In the genomic region with DNA sequence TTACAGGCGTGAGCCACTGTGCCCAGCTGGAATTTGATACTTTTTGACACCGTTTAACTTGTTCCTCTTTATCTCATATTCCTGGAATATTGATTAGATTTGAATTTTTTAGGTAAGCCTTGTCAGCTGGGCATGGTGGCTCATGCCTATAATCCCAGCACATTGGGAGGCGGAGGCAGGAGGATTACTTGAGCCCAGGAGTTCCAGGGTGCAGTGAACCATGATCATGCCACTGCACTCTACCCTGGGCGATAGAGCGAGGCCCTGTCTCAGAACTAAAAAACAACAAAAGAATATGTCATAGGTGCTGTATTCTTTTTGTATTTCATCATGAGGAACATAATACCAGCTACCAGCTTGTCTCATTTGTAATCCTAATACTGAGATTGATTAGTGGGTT, we compare ENCODE assay signal across 19 cellular contexts.
DNase-seq lines count a peak whose midpoint lies in the region; ATAC-seq, FAIRE-seq and TF ChIP-seq lines count a peak whose summit lies in the region.
"Had no signal": no experiment of that assay in that cellular context is flagged by ENCODE, and none has a peak within 500 bp of the region (broad histone marks: within the 10 kb centered on the region; RNA-seq: fewer than 3 reads in every experiment).

No MANE protein-coding gene starts in this region.

- no peaks in the 10 kb centered on the region for H3K27me3 ChIP-seq in GM23338 (ENCODE audit: insufficient read depth)
- H3K27me3 ChIP-seq: BLaER1 treated with 17β-estradiol and CSF1 and Interleukin-3, amounts not matched to agents 10 nM and 100 nM had no signal

- TF ChIP-seq EP300 in A549 (IDR thresholded peaks at IDR 0.05) = no peak

- ATAC-seq in A549 = no peak
- ATAC-seq in GM23338 = no peak
- ATAC-seq in stimulated activated effector memory CD8-positive, alpha-beta T cell treated with anti-CD3 and anti-CD28 coated beads, Interleukin-12 subunit alpha, Interleukin-12 subunit beta, amount 100 ng/mL, for 72 hours = no peak

- H3K9me3 Mint-ChIP-seq in GM23338 = no peaks in the 10 kb centered on the region
- no peaks in the 10 kb centered on the region for H3K9me3 Mint-ChIP-seq in stimulated activated effector memory CD8-positive, alpha-beta T cell treated with anti-CD3 and anti-CD28 coated beads, Interleukin-12 subunit alpha, Interleukin-12 subunit beta, amount 100 ng/mL, for 72 hours
- H3K9me3 Mint-ChIP-seq: CD4-positive, CD25-positive, alpha-beta regulatory T cell; CD8-positive, alpha-beta memory T cell had no signal

- H2AFZ ChIP-seq in GM23338 = no peak overlapping the region
- H2AFZ ChIP-seq: GM23248 had no signal

- H3K4me3 ChIP-seq in A549 (no peak overlapping the region), GM23338 (no peak overlapping the region)
- H3K4me3 ChIP-seq: BLaER1 treated with 17β-estradiol and CSF1 and Interleukin-3, amounts not matched to agents 10 nM and 100 nM had no signal

- no peak for FAIRE-seq in A549 (lab: Jason Lieb, UNC)
- FAIRE-seq: G401.6, GM12891, GM18507, H54 had no signal

- H3K27me3 Mint-ChIP-seq in GM23338 (ENCODE audit: insufficient read depth, low read depth, poor library complexity) = peaks cover 15% of the 10 kb centered on the region
- H3K27me3 Mint-ChIP-seq: B cell had no signal

- H3K4me3 Mint-ChIP-seq in GM23338 = no peak overlapping the region
- H3K4me3 Mint-ChIP-seq in stimulated activated effector memory CD8-positive, alpha-beta T cell treated with anti-CD3 and anti-CD28 coated beads, Interleukin-12 subunit alpha, Interleukin-12 subunit beta, amount 100 ng/mL, for 72 hours = no peak overlapping the region
- H3K4me3 Mint-ChIP-seq: B cell; CD4-positive, CD25-positive, alpha-beta regulatory T cell; CD8-positive, alpha-beta memory T cell had no signal

- H3K79me2 ChIP-seq in GM23338 (replicated peaks; ENCODE audit: insufficient read depth) = peaks cover 74% of the 10 kb centered on the region

- H3F3A ChIP-seq in GM23338 (replicated peaks; ENCODE audit: low read depth) = peaks cover 11% of the 10 kb centered on the region; the same call in 1 of the 2 replicates

- H3K27ac Mint-ChIP-seq in GM23338 = no peak overlapping the region
- H3K27ac Mint-ChIP-seq in stimulated activated effector memory CD8-positive, alpha-beta T cell treated with anti-CD3 and anti-CD28 coated beads, Interleukin-12 subunit alpha, Interleukin-12 subunit beta, amount 100 ng/mL, for 72 hours = no peak overlapping the region
- H3K27ac Mint-ChIP-seq: B cell; CD4-positive, CD25-positive, alpha-beta regulatory T cell; CD8-positive, alpha-beta memory T cell had no signal

- H3K27ac ChIP-seq in A549 (peak overlapping the region; percentile 72 to 76), GM23338 (ENCODE audit: low read depth) (peak overlapping the region; percentile 50; the same call in 1 of the 2 replicates), VCaP (peak overlapping the region; percentile 78)
- H3K27ac ChIP-seq: BLaER1 treated with 17β-estradiol and CSF1 and Interleukin-3, amounts not matched to agents 10 nM and 100 nM; GM23248 had no signal

- CTCF ChIA-PET in A549 (lab: Yijun Ruan, JAX) = interaction anchor here (2.7 kb wide), 1 partner anchor 186 kb away, joined by 9 read pairs; no protein-coding TSS in a partner anchor

- peaks cover 84% of the 10 kb centered on the region for H3K36me3 Mint-ChIP-seq in GM23338 (ENCODE audit: low read depth)
- peaks cover 7% of the 10 kb centered on the region for H3K36me3 Mint-ChIP-seq in stimulated activated effector memory CD8-positive, alpha-beta T cell treated with anti-CD3 and anti-CD28 coated beads, Interleukin-12 subunit alpha, Interleukin-12 subunit beta, amount 100 ng/mL, for 72 hours
- H3K36me3 Mint-ChIP-seq: CD4-positive, CD25-positive, alpha-beta regulatory T cell had no signal

- H3K9me2 ChIP-seq in GM23338 (ENCODE audit: insufficient read depth) = no peaks in the 10 kb centered on the region

- H3K4me1 Mint-ChIP-seq in GM23338 = peaks cover 4% of the 10 kb centered on the region; the same call in 1 of the 3 replicates
- H3K4me1 Mint-ChIP-seq in stimulated activated effector memory CD8-positive, alpha-beta T cell treated with anti-CD3 and anti-CD28 coated beads, Interleukin-12 subunit alpha, Interleukin-12 subunit beta, amount 100 ng/mL, for 72 hours = no peaks in the 10 kb centered on the region
- H3K4me1 Mint-ChIP-seq: CD4-positive, CD25-positive, alpha-beta regulatory T cell; CD8-positive, alpha-beta memory T cell had no signal

- DNase-seq in A549 (ENCODE audit: low read depth in 1 of 2, low spot score in 1 of 2) (no peak), GM23338 (ENCODE audit: low spot score) (no peak), renal cortical epithelial cell (ENCODE audit: low read depth) (peak; percentile 18), CD1c-positive myeloid dendritic cell (ENCODE audit: extremely low spot score) (no peak), NCI-H69 (lab: John Stamatoyannopoulos, UW) (no peak)
- DNase-seq in stimulated activated effector memory CD8-positive, alpha-beta T cell treated with anti-CD3 and anti-CD28 coated beads, Interleukin-12 subunit alpha, Interleukin-12 subunit beta, amount 100 ng/mL, for 72 hours (ENCODE audit: low spot score in 2 of 2) = no peak
- DNase-seq: 8988T; CD4-positive, CD25-positive, alpha-beta regulatory T cell; CD8-positive, alpha-beta memory T cell; COR-L47; HCEC 1CT had no signal

- 93% methylated on average over 5 of the region's 5 CpGs for WGBS in A549 (ENCODE audit: missing lambda C conversion rate)

- TF ChIP-seq CTCF in A549 (IDR thresholded peaks at IDR 0.05) (no peak), GM23338 (conservative IDR thresholded peaks at IDR 0.05; ENCODE audit: low read depth in 2 of 2) (no peak), VCaP (conservative IDR thresholded peaks at IDR 0.05) (no peak)

- H3K4me1 ChIP-seq in A549 (peaks cover 82% of the 10 kb centered on the region), GM23338 (ENCODE audit: insufficient read depth) (no peaks in the 10 kb centered on the region)

- H3K9me3 ChIP-seq in A549 = no peaks in the 10 kb centered on the region
- H3K9me3 ChIP-seq: BLaER1 treated with 17β-estradiol and CSF1 and Interleukin-3, amounts not matched to agents 10 nM and 100 nM had no signal

- peaks cover 50% of the 10 kb centered on the region for H3K36me3 ChIP-seq in GM23338 (ENCODE audit: insufficient read depth)
- H3K36me3 ChIP-seq: BLaER1 treated with 17β-estradiol and CSF1 and Interleukin-3, amounts not matched to agents 10 nM and 100 nM had no signal

- no peak for TF ChIP-seq RAD21 in A549 (conservative IDR thresholded peaks at IDR 0.05 in 1 of 2, IDR thresholded peaks at IDR 0.05 in 1 of 2)

- peaks cover 11% of the 10 kb centered on the region; the same call in 1 of the 2 replicates for H4K20me1 ChIP-seq in GM23338 (replicated peaks; ENCODE audit: insufficient read depth)
- H4K20me1 ChIP-seq: BLaER1 treated with 17β-estradiol and CSF1 and Interleukin-3, amounts not matched to agents 10 nM and 100 nM had no signal

- H3K4me2 ChIP-seq in A549 (no peak overlapping the region; the same call in 2 of the 3 replicates), GM23338 (no peak overlapping the region)
- H3K4me2 ChIP-seq: BLaER1 treated with 17β-estradiol and CSF1 and Interleukin-3, amounts not matched to agents 10 nM and 100 nM had no signal

- POLR2A ChIA-PET in A549 (lab: Yijun Ruan, JAX) = no interaction called here

- no peak for TF ChIP-seq POLR2A in A549 (IDR thresholded peaks at IDR 0.05; ENCODE audit: low read length)

TF ChIP-seq in A549, 52 proteins besides CTCF, POLR2A, EP300 and RAD21 (continues in another document):
- no peak for TF ChIP-seq ESRRA (IDR thresholded peaks at IDR 0.05; ENCODE audit: borderline replicate concordance, low read length)
- TF ChIP-seq JUN (IDR thresholded peaks at IDR 0.05) = no peak
- no peak for TF ChIP-seq TP53 (CRISPR knock-in tag; IDR thresholded peaks at IDR 0.05)
- TF ChIP-seq CBX2 (IDR thresholded peaks at IDR 0.05; ENCODE audit: borderline replicate concordance, low read depth) = no peak
- TF ChIP-seq FOSB (CRISPR knock-in tag; IDR thresholded peaks at IDR 0.05) = no peak
- TF ChIP-seq, protein P1, sequence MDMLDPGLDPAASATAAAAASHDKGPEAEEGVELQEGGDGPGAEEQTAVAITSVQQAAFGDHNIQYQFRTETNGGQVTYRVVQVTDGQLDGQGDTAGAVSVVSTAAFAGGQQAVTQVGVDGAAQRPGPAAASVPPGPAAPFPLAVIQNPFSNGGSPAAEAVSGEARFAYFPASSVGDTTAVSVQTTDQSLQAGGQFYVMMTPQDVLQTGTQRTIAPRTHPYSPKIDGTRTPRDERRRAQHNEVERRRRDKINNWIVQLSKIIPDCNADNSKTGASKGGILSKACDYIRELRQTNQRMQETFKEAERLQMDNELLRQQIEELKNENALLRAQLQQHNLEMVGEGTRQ (IDR thresholded peaks at IDR 0.05) = no peak
- no peak for TF ChIP-seq ZFP36 (IDR thresholded peaks at IDR 0.05; ENCODE audit: borderline replicate concordance, partially characterized antibody)
- no peak for TF ChIP-seq FOXS1 (CRISPR knock-in tag; IDR thresholded peaks at IDR 0.05)
- TF ChIP-seq PHF8 (IDR thresholded peaks at IDR 0.05; ENCODE audit: borderline replicate concordance, low read depth) = no peak
- TF ChIP-seq KDM5A (IDR thresholded peaks at IDR 0.05) = no peak
- TF ChIP-seq CHD4 (IDR thresholded peaks at IDR 0.05; ENCODE audit: borderline replicate concordance) = no peak
